ENCODE assay signal across 11 cellular contexts in the genomic region with DNA sequence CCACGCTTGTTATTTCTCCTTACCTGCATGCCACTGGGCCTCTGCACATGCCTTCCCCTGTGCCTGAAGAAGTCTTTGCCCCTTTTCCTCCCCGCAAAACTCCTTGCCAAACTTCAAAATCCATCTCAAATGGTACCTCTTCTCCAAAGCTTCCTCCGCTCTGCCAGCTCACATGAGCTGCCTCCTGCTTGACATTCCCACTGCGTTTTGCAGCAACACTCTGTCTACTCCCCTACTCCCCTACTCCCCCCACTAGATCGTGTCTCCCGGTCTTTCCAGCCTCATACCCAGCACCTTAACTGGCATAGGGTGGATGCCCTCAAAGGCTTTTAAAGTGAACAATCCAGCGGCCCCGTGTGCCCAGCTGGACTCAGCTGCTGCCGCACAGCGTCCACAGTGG.
A peak's percentile ranks its signal among the peaks of the same experiment; 100 is the strongest.
DNase-seq lines count a peak whose midpoint lies in the region; ATAC-seq and TF ChIP-seq lines count a peak whose summit lies in the region.
"Had no signal": no experiment of that assay in that cellular context is flagged by ENCODE, and none has a peak within 500 bp of the region (broad histone marks: within the 10 kb centered on the region; RNA-seq: fewer than 3 reads in every experiment).

No MANE protein-coding gene starts in this region.

- H3K4me3 Mint-ChIP-seq in endothelial cell (ENCODE audit: unreplicated experiment) = no peak overlapping the region
- H3K4me3 Mint-ChIP-seq in CD8-positive, alpha-beta memory T cell = no peak overlapping the region
- H3K4me3 Mint-ChIP-seq: CD8-positive, alpha-beta T cell; IgD-negative memory B cell had no signal

- H3K27ac ChIP-seq in RWPE1 (peak overlapping the region; percentile 94), muscle layer of duodenum (ENCODE audit: low read length) (peak overlapping the region; percentile 97), thyroid gland (peak overlapping the region; percentile 96 to 99 (median 97))
- H3K27ac ChIP-seq in CD8-positive, alpha-beta memory T cell (ENCODE audit: low read depth, low read length) = no peak overlapping the region

- CTCF ChIA-PET in RWPE1 (lab: Yijun Ruan, JAX) = interaction anchor here (1.1 kb wide), 1 partner anchor 57 kb away, joined by 5 read pairs; no protein-coding TSS in a partner anchor
- CTCF ChIA-PET in CD8-positive, alpha-beta memory T cell (lab: Charles Lee) = no interaction called here

- peaks cover 23% of the 10 kb centered on the region for H3K4me1 Mint-ChIP-seq in endothelial cell (ENCODE audit: unreplicated experiment)
- no peaks in the 10 kb centered on the region for H3K4me1 Mint-ChIP-seq in CD8-positive, alpha-beta memory T cell

- POLR2A ChIA-PET in RWPE1 (lab: Yijun Ruan, JAX; ENCODE audit: low non-redundant PET) = no interaction called here
- POLR2A ChIA-PET in CD8-positive, alpha-beta memory T cell (lab: Charles Lee) = no interaction called here

- TF ChIP-seq POLR2A in thyroid gland (IDR thresholded peaks at IDR 0.05) = no peak

- 52 to 54% methylated on average over 10 of the region's 10 CpGs for WGBS in thyroid gland, 2 donors

- peak overlapping the region; percentile 2 for H3K27ac Mint-ChIP-seq in endothelial cell (ENCODE audit: unreplicated experiment)
- H3K27ac Mint-ChIP-seq in CD8-positive, alpha-beta memory T cell = no peak overlapping the region
- H3K27ac Mint-ChIP-seq: CD8-positive, alpha-beta T cell; IgD-negative memory B cell had no signal

- peaks cover 6% of the 10 kb centered on the region for H3K27me3 Mint-ChIP-seq in endothelial cell (ENCODE audit: unreplicated experiment)
- H3K27me3 Mint-ChIP-seq in CD8-positive, alpha-beta memory T cell = peaks cover 12 to 16% of the 10 kb centered on the region in 2 donors

- ATAC-seq in GM18502 (IDR thresholded peaks at IDR 0.05; ENCODE audit: poor library complexity, unreplicated experiment) (no peak), GM21423 (IDR thresholded peaks at IDR 0.05; ENCODE audit: unreplicated experiment) (no peak)
- ATAC-seq: CD8-positive, alpha-beta T cell had no signal

- H3K4me3 ChIP-seq in muscle layer of duodenum (ENCODE audit: low read depth in 1 of 2, low read length in 2 of 2) (peak overlapping the region; percentile 21 to 83), thyroid gland (replicated peaks in 1 of 3) (no peak overlapping the region)
- no peak overlapping the region for H3K4me3 ChIP-seq in CD8-positive, alpha-beta memory T cell (ENCODE audit: low read length)

- H3K9me3 ChIP-seq in muscle layer of duodenum (ENCODE audit: control insufficient read depth in 1 of 2, low read length in 2 of 2) (no peaks in the 10 kb centered on the region), thyroid gland (no peaks in the 10 kb centered on the region)
- no peaks in the 10 kb centered on the region for H3K9me3 ChIP-seq in CD8-positive, alpha-beta memory T cell (ENCODE audit: low read length)

- H3K4me1 ChIP-seq in muscle layer of duodenum (ENCODE audit: control insufficient read depth in 1 of 2, insufficient read depth in 2 of 2, low read length in 2 of 2) = peaks cover 54 to 92% of the 10 kb centered on the region in 2 donors
- peaks cover 99% of the 10 kb centered on the region in 2 donors for H3K4me1 ChIP-seq in thyroid gland
- no peaks in the 10 kb centered on the region for H3K4me1 ChIP-seq in CD8-positive, alpha-beta memory T cell (ENCODE audit: insufficient read depth, low read length)

- H3K36me3 ChIP-seq in muscle layer of duodenum (ENCODE audit: control insufficient read depth in 1 of 2, insufficient read depth in 2 of 2, low read length in 2 of 2) (peaks cover 3 to 6% of the 10 kb centered on the region in 2 donors), thyroid gland (no peaks in the 10 kb centered on the region)
- no peaks in the 10 kb centered on the region for H3K36me3 ChIP-seq in CD8-positive, alpha-beta memory T cell (ENCODE audit: insufficient read depth, low read length)

- no peaks in the 10 kb centered on the region for H3K9me3 Mint-ChIP-seq in endothelial cell (ENCODE audit: unreplicated experiment)
- no peaks in the 10 kb centered on the region for H3K9me3 Mint-ChIP-seq in CD8-positive, alpha-beta memory T cell
- H3K9me3 Mint-ChIP-seq: CD8-positive, alpha-beta T cell; IgD-negative memory B cell had no signal

- intact Hi-C loops in thyroid gland (cut with DNase I) = loop anchor here (5.0 kb wide), 1 partner anchor 45 kb away; no protein-coding TSS in a partner anchor

- TF ChIP-seq CTCF in RWPE1 (conservative IDR thresholded peaks at IDR 0.05; ENCODE audit: low read depth) (no peak), endothelial cell (IDR thresholded peaks at IDR 0.05; ENCODE audit: unreplicated experiment) (no peak), thyroid gland (IDR thresholded peaks at IDR 0.05) (no peak)

- DNase-seq in RWPE1 (ENCODE audit: low spot score) (no peak), endothelial cell (ENCODE audit: low spot score) (no peak), thyroid gland (no peak), NCI-H446 treated with DMSO at 0.1 percent for 48 hours (lab: John Stamatoyannopoulos, UW) (no peak)
- DNase-seq in CD8-positive, alpha-beta memory T cell = no peak
- DNase-seq: CD8-positive, alpha-beta T cell; NCI-H146 had no signal

- H3K36me3 Mint-ChIP-seq in endothelial cell (ENCODE audit: low read depth, unreplicated experiment) = no peaks in the 10 kb centered on the region
- no peaks in the 10 kb centered on the region for H3K36me3 Mint-ChIP-seq in CD8-positive, alpha-beta memory T cell
- H3K36me3 Mint-ChIP-seq: CD8-positive, alpha-beta T cell had no signal

- H3K27me3 ChIP-seq in muscle layer of duodenum (ENCODE audit: low read depth, low read length) (no peaks in the 10 kb centered on the region), thyroid gland (no peaks in the 10 kb centered on the region)
- H3K27me3 ChIP-seq in CD8-positive, alpha-beta memory T cell (ENCODE audit: insufficient read depth, low read length, poor library complexity, severe bottlenecking) = peaks cover 4% of the 10 kb centered on the region

Comparison
In these comparisons a context has a peak if more than half of its experiments do, and no peak if none do; other contexts are left out.
1. H3K4me3 ChIP-seq: peak in muscle layer of duodenum (2 of 2); none in thyroid gland (0 of 3) and CD8-positive, alpha-beta memory T cell (single experiment).